In genomic region chr12:51683763-51684357, GRCh38 we compare ENCODE assay signal across 11 cellular contexts.
DNase-seq lines count a peak whose midpoint lies in the region; ATAC-seq and TF ChIP-seq lines count a peak whose summit lies in the region.
"Had no signal": no experiment of that assay in that cellular context is flagged by ENCODE, and none has a peak within 500 bp of the region (broad histone marks: within the 10 kb centered on the region; RNA-seq: fewer than 3 reads in every experiment).

No MANE protein-coding gene starts in this region.

- TF ChIP-seq CTCF in fibroblast of lung (conservative IDR thresholded peaks at IDR 0.05 in 1 of 2, IDR thresholded peaks at IDR 0.05 in 1 of 2; ENCODE audit: low read depth in 1 of 2, low read length in 2 of 2), result no peak

- ATAC-seq in T-cell (replicated peaks in 1 of 4), result no peak
- ATAC-seq: gastroesophageal sphincter had no signal

- H3K4me2 ChIP-seq in fibroblast of lung (ENCODE audit: extremely low read depth, insufficient read depth, low read length), result no peak overlapping the region

- H3K36me3 Mint-ChIP-seq in T-cell, result no peaks in the 10 kb centered on the region

- no peaks in the 10 kb centered on the region for H3K9me3 ChIP-seq in fibroblast of lung (ENCODE audit: control insufficient read depth, insufficient read depth, low read depth, low read length)
- H3K9me3 ChIP-seq: gastroesophageal sphincter had no signal

- no peaks in the 10 kb centered on the region for H3K27me3 ChIP-seq in fibroblast of lung (ENCODE audit: control insufficient read depth, insufficient read depth, low read length)
- H3K27me3 ChIP-seq: gastroesophageal sphincter had no signal

- no peak overlapping the region for H3K27ac ChIP-seq in fibroblast of lung (ENCODE audit: insufficient read depth, low read length)
- H3K27ac ChIP-seq: gastroesophageal sphincter had no signal

- H3K4me3 Mint-ChIP-seq in T-cell, result no peak overlapping the region

- no peak overlapping the region for H3K27ac Mint-ChIP-seq in T-cell

- H3K9me3 Mint-ChIP-seq in T-cell, result no peaks in the 10 kb centered on the region

- H3K9ac ChIP-seq in fibroblast of lung (ENCODE audit: insufficient read depth, low read length), result no peak overlapping the region

- H3K4me1 Mint-ChIP-seq in T-cell, result peaks cover 0 to 5% (median 4%) of the 10 kb centered on the region in 3 donors

- no peak overlapping the region for H2AFZ ChIP-seq in fibroblast of lung (ENCODE audit: low read length)

- no peaks in the 10 kb centered on the region for H3K79me2 ChIP-seq in fibroblast of lung (ENCODE audit: control insufficient read depth, insufficient read depth, low read length)

- DNase-seq in GM03348 (ENCODE audit: low spot score) (peak; percentile 51), RPMI8226 (peak; percentile 12), fibroblast of lung (ENCODE audit: low read depth in 2 of 2) (peak; percentile 75 to 76), renal cortical epithelial cell (ENCODE audit: low read depth) (peak; percentile 82), DMS114 treated with DMSO at 0.1 percent for 48 hours (lab: John Stamatoyannopoulos, UW; ENCODE audit: unreplicated experiment) (no peak), T-cell (no peak), NCI-H526 (lab: John Stamatoyannopoulos, UW) (no peak)
- no peak for DNase-seq in activated CD8-positive, alpha-beta memory T cell treated with anti-CD3 and anti-CD28 coated beads, Interleukin-2, amount 50 U/mL, for 48 hours
- DNase-seq: activated CD4-positive, alpha-beta T cell treated with anti-CD3 and anti-CD28 coated beads for 48 hours; KBM-7 had no signal

- no peaks in the 10 kb centered on the region for H4K20me1 ChIP-seq in fibroblast of lung (ENCODE audit: control insufficient read depth, extremely low read depth, insufficient read depth, low read length)

- CTCF ChIA-PET in T-cell (lab: Charles Lee), result no interaction called here

- H3K4me3 ChIP-seq in fibroblast of lung (replicated peaks in 1 of 4; ENCODE audit: control extremely low read depth in 1 of 4, insufficient read depth in 1 of 4, low read depth in 3 of 4, low read length in 4 of 4), result no peak overlapping the region
- H3K4me3 ChIP-seq: gastroesophageal sphincter had no signal

- POLR2A ChIA-PET in T-cell (lab: Charles Lee), result no interaction called here

- H3K4me1 ChIP-seq in fibroblast of lung (ENCODE audit: control insufficient read depth, extremely low read depth, insufficient read depth, low read length), result peaks cover 9% of the 10 kb centered on the region

- H3K36me3 ChIP-seq in fibroblast of lung (ENCODE audit: control insufficient read depth, insufficient read depth, low read length), result no peaks in the 10 kb centered on the region
- H3K36me3 ChIP-seq: gastroesophageal sphincter had no signal

- peaks cover 8 to 11% of the 10 kb centered on the region in 2 donors for H3K27me3 Mint-ChIP-seq in T-cell

Comparison
In these comparisons a context has a peak if more than half of its experiments do, and no peak if none do; other contexts are left out.
1. DNase-seq: peak in GM03348 (single experiment), RPMI8226 (single experiment), fibroblast of lung (2 of 2) and renal cortical epithelial cell (single experiment); none in activated CD8-positive, alpha-beta memory T cell treated with anti-CD3 and anti-CD28 coated beads, Interleukin-2, amount 50 U/mL, for 48 hours (single experiment), DMS114 treated with DMSO at 0.1 percent for 48 hours (single experiment), T-cell (0 of 34) and NCI-H526 (0 of 2).